ENCODE assay signal across 1 cellular context in the genomic region with DNA sequence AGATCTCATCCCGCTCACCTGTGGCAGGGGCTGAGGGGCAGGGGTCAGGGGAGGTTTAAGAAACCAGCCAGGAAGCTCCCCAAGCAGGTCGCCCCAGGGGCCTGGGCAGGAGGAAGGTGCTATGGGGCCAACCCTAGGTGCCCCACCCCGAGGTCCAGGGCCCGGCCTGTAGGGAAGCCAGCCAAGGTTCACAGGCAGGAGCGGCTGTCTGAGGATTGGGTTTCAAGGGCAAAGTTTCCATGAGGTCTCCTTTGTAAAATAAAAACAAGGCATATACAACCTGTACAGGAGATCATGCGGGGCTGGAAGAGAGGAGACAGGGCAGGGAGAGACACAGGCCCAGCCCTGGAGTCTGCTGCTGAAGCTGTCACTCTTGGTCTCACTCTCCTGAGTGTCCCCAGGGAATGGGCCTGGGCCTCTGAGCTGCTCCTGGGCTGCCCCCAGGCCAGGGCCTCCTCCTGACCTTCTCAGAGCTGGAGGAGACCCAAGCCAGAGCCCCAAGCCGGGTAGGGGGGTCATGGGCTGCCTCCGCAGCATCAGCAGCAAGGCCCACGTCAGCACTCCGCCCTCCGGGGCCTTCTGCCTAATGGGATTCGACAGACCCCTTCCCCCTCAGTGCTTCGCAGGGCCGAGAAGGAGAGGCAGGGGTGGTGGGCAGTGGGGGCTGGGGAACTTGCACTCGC.
TF ChIP-seq lines count a peak whose summit lies in the region.

No MANE protein-coding gene starts in this region.

TF ChIP-seq in GM12878, 131 proteins besides CTCF, POLR2A, EP300 and RAD21:
- TF ChIP-seq HDAC2 (IDR thresholded peaks at IDR 0.05) = no peak
- TF ChIP-seq, protein P1, sequence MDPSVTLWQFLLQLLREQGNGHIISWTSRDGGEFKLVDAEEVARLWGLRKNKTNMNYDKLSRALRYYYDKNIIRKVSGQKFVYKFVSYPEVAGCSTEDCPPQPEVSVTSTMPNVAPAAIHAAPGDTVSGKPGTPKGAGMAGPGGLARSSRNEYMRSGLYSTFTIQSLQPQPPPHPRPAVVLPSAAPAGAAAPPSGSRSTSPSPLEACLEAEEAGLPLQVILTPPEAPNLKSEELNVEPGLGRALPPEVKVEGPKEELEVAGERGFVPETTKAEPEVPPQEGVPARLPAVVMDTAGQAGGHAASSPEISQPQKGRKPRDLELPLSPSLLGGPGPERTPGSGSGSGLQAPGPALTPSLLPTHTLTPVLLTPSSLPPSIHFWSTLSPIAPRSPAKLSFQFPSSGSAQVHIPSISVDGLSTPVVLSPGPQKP (IDR thresholded peaks at IDR 0.05; ENCODE audit: low read depth, low read length) = no peak
- TF ChIP-seq RB1 (IDR thresholded peaks at IDR 0.05; ENCODE audit: borderline replicate concordance) = no peak
- TF ChIP-seq, protein P2, sequence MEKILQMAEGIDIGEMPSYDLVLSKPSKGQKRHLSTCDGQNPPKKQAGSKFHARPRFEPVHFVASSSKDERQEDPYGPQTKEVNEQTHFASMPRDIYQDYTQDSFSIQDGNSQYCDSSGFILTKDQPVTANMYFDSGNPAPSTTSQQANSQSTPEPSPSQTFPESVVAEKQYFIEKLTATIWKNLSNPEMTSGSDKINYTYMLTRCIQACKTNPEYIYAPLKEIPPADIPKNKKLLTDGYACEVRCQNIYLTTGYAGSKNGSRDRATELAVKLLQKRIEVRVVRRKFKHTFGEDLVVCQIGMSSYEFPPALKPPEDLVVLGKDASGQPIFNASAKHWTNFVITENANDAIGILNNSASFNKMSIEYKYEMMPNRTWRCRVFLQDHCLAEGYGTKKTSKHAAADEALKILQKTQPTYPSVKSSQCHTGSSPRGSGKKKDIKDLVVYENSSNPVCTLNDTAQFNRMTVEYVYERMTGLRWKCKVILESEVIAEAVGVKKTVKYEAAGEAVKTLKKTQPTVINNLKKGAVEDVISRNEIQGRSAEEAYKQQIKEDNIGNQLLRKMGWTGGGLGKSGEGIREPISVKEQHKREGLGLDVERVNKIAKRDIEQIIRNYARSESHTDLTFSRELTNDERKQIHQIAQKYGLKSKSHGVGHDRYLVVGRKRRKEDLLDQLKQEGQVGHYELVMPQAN (conservative IDR thresholded peaks at IDR 0.05) = no peak
- TF ChIP-seq, protein P3, sequence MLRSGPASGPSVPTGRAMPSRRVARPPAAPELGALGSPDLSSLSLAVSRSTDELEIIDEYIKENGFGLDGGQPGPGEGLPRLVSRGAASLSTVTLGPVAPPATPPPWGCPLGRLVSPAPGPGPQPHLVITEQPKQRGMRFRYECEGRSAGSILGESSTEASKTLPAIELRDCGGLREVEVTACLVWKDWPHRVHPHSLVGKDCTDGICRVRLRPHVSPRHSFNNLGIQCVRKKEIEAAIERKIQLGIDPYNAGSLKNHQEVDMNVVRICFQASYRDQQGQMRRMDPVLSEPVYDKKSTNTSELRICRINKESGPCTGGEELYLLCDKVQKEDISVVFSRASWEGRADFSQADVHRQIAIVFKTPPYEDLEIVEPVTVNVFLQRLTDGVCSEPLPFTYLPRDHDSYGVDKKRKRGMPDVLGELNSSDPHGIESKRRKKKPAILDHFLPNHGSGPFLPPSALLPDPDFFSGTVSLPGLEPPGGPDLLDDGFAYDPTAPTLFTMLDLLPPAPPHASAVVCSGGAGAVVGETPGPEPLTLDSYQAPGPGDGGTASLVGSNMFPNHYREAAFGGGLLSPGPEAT (IDR thresholded peaks at IDR 0.05; ENCODE audit: low read depth) = no peak
